In genomic region chr1:10795305-10796021, GRCh38 we compare ENCODE assay signal across 8 cellular contexts. TPM values are rescaled to one million over a fixed set of nuclear protein-coding genes. Genes with fewer than 3 reads are reported as not detected.
A peak's percentile ranks its signal among the peaks of the same experiment; 100 is the strongest.
DNase-seq lines count a peak whose midpoint lies in the region; ATAC-seq and TF ChIP-seq lines count a peak whose summit lies in the region.

No MANE protein-coding gene starts in this region.

- H3K4me3 ChIP-seq in retinal pigment epithelial cell (ENCODE audit: low read length) = peak overlapping the region; percentile 30
- no peak overlapping the region for H3K4me3 ChIP-seq in OCI-LY7 (ENCODE audit: low read depth, low read length, poor library complexity, severe bottlenecking)

- no peaks in the 10 kb centered on the region for H3K9me2 ChIP-seq in OCI-LY7 (ENCODE audit: insufficient read depth, low read length)

- no peak overlapping the region for H3K27ac Mint-ChIP-seq in T-cell

- TF ChIP-seq CTCF in GM20000 (IDR thresholded peaks at IDR 0.05; ENCODE audit: extremely low read depth, missing control alignments) (no peak), retinal pigment epithelial cell (conservative IDR thresholded peaks at IDR 0.05; ENCODE audit: low read depth, low read length) (no peak), OCI-LY7 (conservative IDR thresholded peaks at IDR 0.05; ENCODE audit: low read length) (no peak)

- H3K9me3 ChIP-seq in OCI-LY7 (ENCODE audit: low read length) = no peaks in the 10 kb centered on the region

- peaks cover 45 to 55% of the 10 kb centered on the region in 2 donors for H3K27me3 Mint-ChIP-seq in T-cell

- POLR2A ChIA-PET in T-cell (lab: Charles Lee) = no interaction called here
- POLR2A ChIA-PET in OCI-LY7 (lab: Charles Lee) = no interaction called here

- DNase-seq in GM20000 (ENCODE audit: low spot score) (peak; percentile 54), T-cell (no peak), Right ventricle myocardium superior (no peak), retinal pigment epithelial cell (ENCODE audit: low read depth) (no peak), OCI-LY7 (ENCODE audit: low spot score) (no peak)
- no peak for DNase-seq in stimulated activated CD4-positive, alpha-beta T cell treated with anti-CD3 and anti-CD28 coated beads, Interleukin-1b, Interleukin-23, amount 100 ng/mL, for 48 hours

- H2AFZ ChIP-seq in OCI-LY7 (ENCODE audit: low read length) = no peak overlapping the region

- peaks cover 6 to 17% (median 13%) of the 10 kb centered on the region in 3 donors for H3K4me1 Mint-ChIP-seq in T-cell

- intact Hi-C loops in Right ventricle myocardium superior (cut with DNase I) (loop anchor here (5.0 kb wide), 1 partner anchor 67 kb away; no protein-coding TSS in a partner anchor), OCI-LY7 (cut with micrococcal nuclease; ENCODE audit: unreplicated experiment) (no loop called here)

- H3K4me3 Mint-ChIP-seq in T-cell = peak overlapping the region; percentile 55 to 65 (median 57)

- BruUV-seq in OCI-LY7 (replicated peaks; lab: Mats Ljungman, UMichigan) = no TSS peak

- no peak overlapping the region for H3K4me2 ChIP-seq in OCI-LY7 (ENCODE audit: low read length)

- H3K36me3 ChIP-seq in OCI-LY7 (ENCODE audit: insufficient read depth, low read length) = no peaks in the 10 kb centered on the region

- H3K27ac ChIP-seq in OCI-LY7 (ENCODE audit: low read depth, low read length, poor library complexity, severe bottlenecking) = no peak overlapping the region

- H3K36me3 Mint-ChIP-seq in T-cell = no peaks in the 10 kb centered on the region

- CTCF ChIA-PET in T-cell (lab: Charles Lee) (no interaction called here), OCI-LY7 (lab: Charles Lee; ENCODE audit: unreplicated experiment) (no interaction called here)

- H3K4me1 ChIP-seq in OCI-LY7 (ENCODE audit: insufficient read depth, low read length, poor library complexity, severe bottlenecking) = no peaks in the 10 kb centered on the region

- H3K79me2 ChIP-seq in OCI-LY7 (ENCODE audit: insufficient read depth, low read depth, low read length) = no peaks in the 10 kb centered on the region

- ATAC-seq in T-cell (replicated peaks in 1 of 4) (no peak), Right ventricle myocardium superior (ENCODE audit: poor library complexity) (peak; percentile 67), HG03135 (IDR thresholded peaks at IDR 0.05; ENCODE audit: unreplicated experiment) (no peak), GM19397 (IDR thresholded peaks at IDR 0.05; ENCODE audit: unreplicated experiment) (no peak)

- no peaks in the 10 kb centered on the region for H4K20me1 ChIP-seq in OCI-LY7 (ENCODE audit: insufficient read depth, low read length)

- H3K9me3 Mint-ChIP-seq in T-cell = no peaks in the 10 kb centered on the region

RNA-seq across cellular contexts. Expression of gene CASZ1, which starts 1.0 kb away (rescaled TPM):
- total RNA-seq in T-cell (10 to 100 TPM; 12.9 to 23.0 (median 14.3) TPM), Right ventricle myocardium superior (50.3 TPM), OCI-LY7 (2022) (3.9 and 4.9 TPM in 2 replicates)
- total RNA-seq in OCI-LY7 (2014; rRNA removed; shearing (Covaris generic)) = 1.8 and 3.3 TPM in 2 replicates
